23 cellular contexts compared by ENCODE assay signal in the genomic region with DNA sequence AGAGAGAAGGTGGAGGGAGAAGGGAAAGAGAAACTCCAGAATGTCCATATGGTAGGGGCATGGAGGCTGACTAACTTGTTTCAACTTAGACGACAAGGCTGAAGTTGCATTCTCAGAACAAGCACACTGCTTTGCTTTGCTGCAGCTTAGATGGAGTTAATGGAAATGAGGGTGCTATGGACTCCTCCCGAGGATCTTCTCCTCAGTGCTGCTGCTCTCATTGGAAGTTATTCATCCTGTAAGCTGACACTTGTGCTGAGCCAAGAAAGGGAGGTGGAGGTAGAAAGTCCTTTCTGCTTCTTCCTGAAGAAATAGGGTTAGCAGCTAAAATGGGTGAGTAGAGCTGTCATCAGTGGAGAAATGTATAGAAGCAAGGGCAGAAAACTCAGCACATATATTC.
DNase-seq lines count a peak whose midpoint lies in the region; ATAC-seq, FAIRE-seq and TF ChIP-seq lines count a peak whose summit lies in the region.
"Had no signal": no experiment of that assay in that cellular context is flagged by ENCODE, and none has a peak within 500 bp of the region (broad histone marks: within the 10 kb centered on the region; RNA-seq: fewer than 3 reads in every experiment).

No MANE protein-coding gene starts in this region.

- peak; percentile 73 for FAIRE-seq in bronchial epithelial cell (lab: Jason Lieb, UNC)
- FAIRE-seq: A204.1, GM12891, GM18507 had no signal

- H3K9me3 ChIP-seq in breast epithelium: peaks cover 0 to 10% of the 10 kb centered on the region in 2 donors
- H3K9me3 ChIP-seq: BE2C had no signal

- no TSS peak for BruUV-seq in MCF 10A (replicated peaks; lab: Mats Ljungman, UMichigan)

- peaks cover 11% of the 10 kb centered on the region for H3K27me3 Mint-ChIP-seq in MCF 10A (ENCODE audit: insufficient read depth, unreplicated experiment)
- peaks cover 0 to 2% (median 0%) of the 10 kb centered on the region in 3 donors for H3K27me3 Mint-ChIP-seq in CD14-positive monocyte (ENCODE audit: low read depth in 3 of 3)
- H3K27me3 Mint-ChIP-seq: CD4-positive, alpha-beta memory T cell had no signal

- peaks cover 7% of the 10 kb centered on the region for H3K9me3 Mint-ChIP-seq in MCF 10A (ENCODE audit: unreplicated experiment)
- peaks cover 6 to 11% (median 6%) of the 10 kb centered on the region in 7 donors for H3K9me3 Mint-ChIP-seq in CD14-positive monocyte

- TF ChIP-seq CTCF in MCF 10A (IDR thresholded peaks at IDR 0.05; ENCODE audit: unreplicated experiment) (no peak), breast epithelium (IDR thresholded peaks at IDR 0.05) (no peak), bronchial epithelial cell (IDR thresholded peaks at IDR 0.05; ENCODE audit: insufficient read depth, low read length, severe bottlenecking) (no peak), CD14-positive monocyte (IDR thresholded peaks at IDR 0.05) (no peak)

- H3K4me1 ChIP-seq in breast epithelium: no peaks in the 10 kb centered on the region
- H3K4me1 ChIP-seq: BE2C; BLaER1 treated with 17β-estradiol and CSF1 and Interleukin-3, amounts not matched to agents 10 nM and 100 nM had no signal

- no peak for ATAC-seq in GM18909 (IDR thresholded peaks at IDR 0.05; ENCODE audit: poor library complexity, unreplicated experiment)
- ATAC-seq: HCT116 had no signal

- no peak for TF ChIP-seq POLR2A in breast epithelium (IDR thresholded peaks at IDR 0.05)

- H3K36me3 ChIP-seq in breast epithelium (no peaks in the 10 kb centered on the region), bronchial epithelial cell (ENCODE audit: control insufficient read depth, insufficient read depth, low read length) (no peaks in the 10 kb centered on the region)
- H3K36me3 ChIP-seq: BE2C; BLaER1 treated with 17β-estradiol and CSF1 and Interleukin-3, amounts not matched to agents 10 nM and 100 nM had no signal

- no peak overlapping the region for H3K27ac Mint-ChIP-seq in MCF 10A (ENCODE audit: low read depth, unreplicated experiment)
- no peak overlapping the region for H3K27ac Mint-ChIP-seq in CD14-positive monocyte
- H3K27ac Mint-ChIP-seq: CD4-positive, alpha-beta memory T cell had no signal

- DNase-seq in MCF 10A (ENCODE audit: unreplicated experiment) (peak; percentile 8), breast epithelium (ENCODE audit: low spot score in 2 of 2) (no peak), bronchial epithelial cell (ENCODE audit: low read depth) (no peak), iPS-NIHi7 (ENCODE audit: extremely low spot score) (peak; percentile 21), CD14-positive monocyte (ENCODE audit: low spot score) (no peak), NCI-H2081 (lab: John Stamatoyannopoulos, UW) (no peak)
- DNase-seq: ACHN; AML-193; BE2C; Calu3; CD4-positive, alpha-beta memory T cell; COR-L47; DMS53; DMS79 treated with DMSO at 0.1 percent for 48 hours; GF-D8; H9 had no signal

- CTCF ChIA-PET in MCF 10A (lab: Yijun Ruan, JAX): interaction anchor here (0.7 kb wide), 2 partner anchors 316 to 858 kb away, joined by 3 read pairs; no protein-coding TSS in a partner anchor

- no peak overlapping the region for H3K27ac ChIP-seq in breast epithelium
- H3K27ac ChIP-seq: 22Rv1; BLaER1 treated with 17β-estradiol and CSF1 and Interleukin-3, amounts not matched to agents 10 nM and 100 nM had no signal

- intact Hi-C loops in MCF 10A (cut with micrococcal nuclease) (no loop called here), breast epithelium (cut with DNase I; ENCODE audit: low total_unique reads) (no loop called here), CD14-positive monocyte (cut with micrococcal nuclease) (no loop called here)

- no peaks in the 10 kb centered on the region for H3K36me3 Mint-ChIP-seq in MCF 10A (ENCODE audit: insufficient read depth, unreplicated experiment)
- H3K36me3 Mint-ChIP-seq in CD14-positive monocyte: no peaks in the 10 kb centered on the region
- H3K36me3 Mint-ChIP-seq: CD4-positive, alpha-beta memory T cell had no signal

- H3K27me3 ChIP-seq in breast epithelium: no peaks in the 10 kb centered on the region
- no peaks in the 10 kb centered on the region for H3K27me3 ChIP-seq in bronchial epithelial cell (ENCODE audit: control insufficient read depth, insufficient read depth, low read length)
- H3K27me3 ChIP-seq: BE2C; BLaER1 treated with 17β-estradiol and CSF1 and Interleukin-3, amounts not matched to agents 10 nM and 100 nM had no signal

- H3K4me3 ChIP-seq in breast epithelium (no peak overlapping the region), bronchial epithelial cell (ENCODE audit: low read depth, low read length) (no peak overlapping the region)
- H3K4me3 ChIP-seq: BLaER1 treated with 17β-estradiol and CSF1 and Interleukin-3, amounts not matched to agents 10 nM and 100 nM had no signal

- POLR2A ChIA-PET in MCF 10A (lab: Yijun Ruan, JAX): no interaction called here

- H3K4me1 Mint-ChIP-seq in MCF 10A (ENCODE audit: insufficient read depth, unreplicated experiment): no peaks in the 10 kb centered on the region
- H3K4me1 Mint-ChIP-seq in CD14-positive monocyte: no peaks in the 10 kb centered on the region
- H3K4me1 Mint-ChIP-seq: CD4-positive, alpha-beta memory T cell had no signal

- H3K4me3 Mint-ChIP-seq in MCF 10A (ENCODE audit: unreplicated experiment) (no peak overlapping the region), CD14-positive monocyte (no peak overlapping the region)
- H3K4me3 Mint-ChIP-seq: CD4-positive, alpha-beta memory T cell; H9 had no signal

Comparison
In these comparisons a context has a peak if more than half of its experiments do, and no peak if none do; other contexts are left out.
1. DNase-seq: peak in MCF 10A (single experiment) and iPS-NIHi7 (single experiment); none in breast epithelium (0 of 2), bronchial epithelial cell (single experiment), CD14-positive monocyte (single experiment) and NCI-H2081 (0 of 2).